18 cellular contexts compared by ENCODE assay signal in genomic region chr1:191714810-191715209, GRCh38.
A peak's percentile ranks its signal among the peaks of the same experiment; 100 is the strongest.
DNase-seq lines count a peak whose midpoint lies in the region; ATAC-seq, FAIRE-seq and TF ChIP-seq lines count a peak whose summit lies in the region.
"Had no signal": no experiment of that assay in that cellular context is flagged by ENCODE, and none has a peak within 500 bp of the region (broad histone marks: within the 10 kb centered on the region; RNA-seq: fewer than 3 reads in every experiment).

No MANE protein-coding gene starts in this region.

- H3K27me3 Mint-ChIP-seq in endothelial cell (ENCODE audit: unreplicated experiment) (no peaks in the 10 kb centered on the region), Caco-2 (ENCODE audit: insufficient read depth, unreplicated experiment) (peaks cover 5% of the 10 kb centered on the region)
- H3K27me3 Mint-ChIP-seq: CD4-positive, alpha-beta memory T cell had no signal

- no peaks in the 10 kb centered on the region for H3K36me3 Mint-ChIP-seq in endothelial cell (ENCODE audit: low read depth, unreplicated experiment)
- H3K36me3 Mint-ChIP-seq in Caco-2 (ENCODE audit: insufficient read depth, unreplicated experiment): no peaks in the 10 kb centered on the region
- H3K36me3 Mint-ChIP-seq: CD4-positive, alpha-beta memory T cell had no signal

- H3K4me1 ChIP-seq in Caco-2: no peaks in the 10 kb centered on the region
- H3K4me1 ChIP-seq: BE2C had no signal

- no peak overlapping the region for H3K4me3 ChIP-seq in Caco-2 (ENCODE audit: low read depth, low read length)
- H3K4me3 ChIP-seq: MG63 had no signal

- H3K4me3 Mint-ChIP-seq in endothelial cell (ENCODE audit: unreplicated experiment): no peak overlapping the region
- no peak overlapping the region for H3K4me3 Mint-ChIP-seq in Caco-2 (ENCODE audit: unreplicated experiment)
- H3K4me3 Mint-ChIP-seq: CD4-positive, alpha-beta memory T cell had no signal

- BruUV-seq in Caco-2 (replicated peaks; lab: Mats Ljungman, UMichigan): no TSS peak

- H3K36me3 ChIP-seq in Caco-2 (ENCODE audit: control insufficient read depth, insufficient read depth, low read length): no peaks in the 10 kb centered on the region
- H3K36me3 ChIP-seq: BE2C, MG63 had no signal

- intact Hi-C loops in Caco-2 (cut with micrococcal nuclease; ENCODE audit: unreplicated experiment): no loop called here

- CTCF ChIA-PET in Caco-2 (lab: Charles Lee): no interaction called here

- ATAC-seq in activated CD4-positive, CD25-positive, alpha-beta regulatory T cell treated with anti-CD3 and anti-CD28 coated beads, Interleukin-2, amount 50 U/mL, for 24 hours: no peak
- no peak for ATAC-seq in GM19328 (IDR thresholded peaks at IDR 0.05; ENCODE audit: unreplicated experiment)
- ATAC-seq: HepG2, PC-3 had no signal

- H3K27ac Mint-ChIP-seq in endothelial cell (ENCODE audit: unreplicated experiment) (peak overlapping the region; percentile 28), Caco-2 (ENCODE audit: unreplicated experiment) (no peak overlapping the region)
- H3K27ac Mint-ChIP-seq: CD4-positive, alpha-beta memory T cell had no signal

- TF ChIP-seq CTCF in D721Med (IDR thresholded peaks at IDR 0.05; ENCODE audit: insufficient read depth, missing control alignments): no peak
- TF ChIP-seq CTCF in endothelial cell (IDR thresholded peaks at IDR 0.05; ENCODE audit: unreplicated experiment): no peak
- TF ChIP-seq CTCF in Caco-2 (IDR thresholded peaks at IDR 0.05; ENCODE audit: insufficient read depth in 1 of 2, low read depth in 1 of 2, low read length in 1 of 2, severe bottlenecking in 1 of 2, unreplicated experiment in 1 of 2): no peak

- peak; percentile 99 for FAIRE-seq in D721Med (lab: Jason Lieb, UNC)
- FAIRE-seq: GM12892, HepG2 had no signal

- H3K9me3 Mint-ChIP-seq in endothelial cell (ENCODE audit: unreplicated experiment) (no peaks in the 10 kb centered on the region), Caco-2 (ENCODE audit: unreplicated experiment) (no peaks in the 10 kb centered on the region)

- no peaks in the 10 kb centered on the region for H3K9me3 ChIP-seq in Caco-2
- H3K9me3 ChIP-seq: BE2C, MG63 had no signal

- no peaks in the 10 kb centered on the region for H3K27me3 ChIP-seq in Caco-2 (replicated peaks; ENCODE audit: control insufficient read depth, insufficient read depth, low read length)
- H3K27me3 ChIP-seq: BE2C, MG63 had no signal

- DNase-seq in D721Med (ENCODE audit: insufficient read length, low spot score) (peak; percentile 41), MV-4-11 (lab: John Stamatoyannopoulos, UW) (peak; percentile 3), OCI-M1 (lab: John Stamatoyannopoulos, UW) (peak; percentile 49), endothelial cell (ENCODE audit: low spot score) (peak; percentile 6), Caco-2 (no peak)
- no peak for DNase-seq in stimulated activated CD4-positive, alpha-beta T cell treated with anti-CD3 and anti-CD28 coated beads, Interleukin-4, amount 100 ng/mL, for 1 hour
- DNase-seq: BE2C; CD4-positive, alpha-beta memory T cell; MG63; NCI-H1105; NCI-H187 treated with DMSO at 0.1 percent for 48 hours; NCI-H510A treated with DMSO at 0.1 percent for 48 hours; PC-3; T-helper 2 cell had no signal

- H3K4me1 Mint-ChIP-seq in endothelial cell (ENCODE audit: unreplicated experiment) (peaks cover 15% of the 10 kb centered on the region), Caco-2 (ENCODE audit: low read depth, unreplicated experiment) (no peaks in the 10 kb centered on the region)
- H3K4me1 Mint-ChIP-seq: CD4-positive, alpha-beta memory T cell had no signal

- POLR2A ChIA-PET in Caco-2 (lab: Charles Lee): no interaction called here

Comparison
In these comparisons a context has a peak if more than half of its experiments do, and no peak if none do; other contexts are left out.
1. DNase-seq: peak in D721Med (single experiment), MV-4-11 (single experiment), OCI-M1 (single experiment) and endothelial cell (single experiment); none in stimulated activated CD4-positive, alpha-beta T cell treated with anti-CD3 and anti-CD28 coated beads, Interleukin-4, amount 100 ng/mL, for 1 hour (single experiment) and Caco-2 (0 of 2).